7 cellular contexts compared by ENCODE assay signal in genomic region chr1:923131-923990, GRCh38. TPM values are rescaled to one million over a fixed set of nuclear protein-coding genes. Genes with fewer than 3 reads are reported as not detected.
DNase-seq lines count a peak whose midpoint lies in the region; ATAC-seq and TF ChIP-seq lines count a peak whose summit lies in the region.

A gene with protein sequence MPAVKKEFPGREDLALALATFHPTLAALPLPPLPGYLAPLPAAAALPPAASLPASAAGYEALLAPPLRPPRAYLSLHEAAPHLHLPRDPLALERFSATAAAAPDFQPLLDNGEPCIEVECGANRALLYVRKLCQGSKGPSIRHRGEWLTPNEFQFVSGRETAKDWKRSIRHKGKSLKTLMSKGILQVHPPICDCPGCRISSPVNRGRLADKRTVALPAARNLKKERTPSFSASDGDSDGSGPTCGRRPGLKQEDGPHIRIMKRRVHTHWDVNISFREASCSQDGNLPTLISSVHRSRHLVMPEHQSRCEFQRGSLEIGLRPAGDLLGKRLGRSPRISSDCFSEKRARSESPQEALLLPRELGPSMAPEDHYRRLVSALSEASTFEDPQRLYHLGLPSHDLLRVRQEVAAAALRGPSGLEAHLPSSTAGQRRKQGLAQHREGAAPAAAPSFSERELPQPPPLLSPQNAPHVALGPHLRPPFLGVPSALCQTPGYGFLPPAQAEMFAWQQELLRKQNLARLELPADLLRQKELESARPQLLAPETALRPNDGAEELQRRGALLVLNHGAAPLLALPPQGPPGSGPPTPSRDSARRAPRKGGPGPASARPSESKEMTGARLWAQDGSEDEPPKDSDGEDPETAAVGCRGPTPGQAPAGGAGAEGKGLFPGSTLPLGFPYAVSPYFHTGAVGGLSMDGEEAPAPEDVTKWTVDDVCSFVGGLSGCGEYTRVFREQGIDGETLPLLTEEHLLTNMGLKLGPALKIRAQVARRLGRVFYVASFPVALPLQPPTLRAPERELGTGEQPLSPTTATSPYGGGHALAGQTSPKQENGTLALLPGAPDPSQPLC (plus strand): TSS chr1:923923. CDS start chr1:924432, 509 bp downstream.

- TF ChIP-seq CTCF in epithelial cell of esophagus (IDR thresholded peaks at IDR 0.05; ENCODE audit: insufficient read depth, low read depth, low read length, missing control alignments): no peak

- no peak for ATAC-seq in GM21576 (IDR thresholded peaks at IDR 0.05; ENCODE audit: unreplicated experiment)

- peak within 1 kb of the TSS; percentile 14 for H3K4me3 ChIP-seq in epithelial cell of esophagus (ENCODE audit: low read length)

- DNase-seq in H4 (ENCODE audit: low spot score) (peak; percentile 73), NCI-H460 (ENCODE audit: extremely low read depth, low read depth) (peak; percentile 48), epithelial cell of esophagus (ENCODE audit: low read depth) (peak; percentile 87), midbrain (lab: John Stamatoyannopoulos, UW) (peak; percentile 73)
- DNase-seq in activated CD8-positive, alpha-beta memory T cell treated with anti-CD3 and anti-CD28 coated beads, Interleukin-2, amount 50 U/mL, for 48 hours: peak; percentile 78
- peak; percentile 22 to 30 for DNase-seq in stimulated activated CD8-positive, alpha-beta memory T cell treated with anti-CD3 and anti-CD28 coated beads, Interleukin-4, amount 100 ng/mL, for 1 hour (ENCODE audit: low read depth in 2 of 2, low spot score in 1 of 2)

RNA-seq across cellular contexts. Expression of the gene that starts here (rescaled TPM):
- 39.7 and 116 TPM in 2 replicates for total RNA-seq in H4 (2014; rRNA removed; shearing (Covaris generic))
- total RNA-seq in NCI-H460 (2014; rRNA removed; shearing (Covaris generic)): 1.4 and 4.9 TPM in 2 replicates
- 18.6 and 37.1 TPM in 2 replicates for polyA plus RNA-seq in NCI-H460 (2014; cell fraction: nucleus; rRNA removed)

Comparison
In these comparisons a context has a peak if more than half of its experiments do, and no peak if none do; other contexts are left out.
1. DNase-seq: peak in every context shown above with its lines; median percentile 87 in epithelial cell of esophagus; 78 in activated CD8-positive, alpha-beta memory T cell treated with anti-CD3 and anti-CD28 coated beads, Interleukin-2, amount 50 U/mL, for 48 hours; 73 in H4; 73 in midbrain; 48 in NCI-H460; 26 in stimulated activated CD8-positive, alpha-beta memory T cell treated with anti-CD3 and anti-CD28 coated beads, Interleukin-4, amount 100 ng/mL, for 1 hour.